Comparison of ENCODE assay signal across 8 cellular contexts in the genomic region with DNA sequence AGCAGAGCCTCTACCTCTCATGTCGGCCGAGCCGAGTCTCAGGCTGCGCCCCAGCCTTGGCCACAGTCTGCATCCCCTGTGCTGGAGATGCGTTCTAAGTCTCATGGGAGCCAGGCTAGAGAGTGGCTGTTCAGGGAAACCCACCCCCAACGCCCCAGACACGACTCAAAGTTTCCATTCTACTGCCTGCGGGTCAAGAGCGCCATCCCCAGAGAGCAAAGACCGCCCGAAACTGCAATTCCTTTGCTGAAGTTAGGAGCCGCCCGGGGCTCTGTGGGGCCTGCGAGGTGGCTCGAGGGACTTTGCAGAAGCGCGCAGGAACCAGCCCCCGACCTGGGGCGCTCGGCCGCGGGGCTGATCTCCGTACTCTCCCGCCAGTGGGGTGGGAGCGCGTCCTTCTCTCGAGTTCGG. TPM values are rescaled to one million over a fixed set of nuclear protein-coding genes. Genes with fewer than 3 reads are reported as not detected.
DNase-seq lines count a peak whose midpoint lies in the region; ATAC-seq and TF ChIP-seq lines count a peak whose summit lies in the region.

No MANE protein-coding gene starts in this region.

- DNase-seq in ELF-1 (ENCODE audit: low read depth, low spot score) (peak; percentile 85), chondrocyte (ENCODE audit: low spot score) (no peak), DMS 273 treated with DMSO at 0.1 percent for 48 hours (lab: John Stamatoyannopoulos, UW) (no peak), C1 segment of cervical spinal cord (lab: John Stamatoyannopoulos, UW) (no peak), NCI-H1694 (lab: John Stamatoyannopoulos, UW) (no peak)

- peaks cover 4% of the 10 kb centered on the region for H3K36me3 Mint-ChIP-seq in chondrocyte (ENCODE audit: low read depth)

- H3K9me3 Mint-ChIP-seq in chondrocyte (ENCODE audit: low read depth), result no peaks in the 10 kb centered on the region

- peak; percentile 25 for ATAC-seq in GM21381 (IDR thresholded peaks at IDR 0.05; ENCODE audit: unreplicated experiment)

- TF ChIP-seq CTCF in chondrocyte (IDR thresholded peaks at IDR 0.05), result no peak

- H3K4me3 ChIP-seq in HUES6 (ENCODE audit: low read depth, low read length) (peak overlapping the region; percentile 63), mucosa of rectum (ENCODE audit: low read length in 2 of 2) (peak overlapping the region; percentile 45 to 54)

- no peaks in the 10 kb centered on the region for H3K27me3 Mint-ChIP-seq in chondrocyte (ENCODE audit: low read depth)

- H3K9me3 ChIP-seq in HUES6 (ENCODE audit: control insufficient read depth, insufficient read depth, low read depth, low read length), result no peaks in the 10 kb centered on the region
- H3K9me3 ChIP-seq in mucosa of rectum (ENCODE audit: control insufficient read depth in 2 of 2, low read length in 2 of 2), result no peaks in the 10 kb centered on the region

- peak overlapping the region; percentile 62 for H3K4me3 Mint-ChIP-seq in chondrocyte (ENCODE audit: unreplicated experiment)

- H3K27me3 ChIP-seq in HUES6 (ENCODE audit: control insufficient read depth, insufficient read depth, low read length), result peaks cover 36% of the 10 kb centered on the region
- H3K27me3 ChIP-seq in mucosa of rectum (ENCODE audit: control insufficient read depth in 2 of 2, insufficient read depth in 2 of 2, low read length in 2 of 2), result no peaks in the 10 kb centered on the region

- H3K27ac Mint-ChIP-seq in chondrocyte (ENCODE audit: unreplicated experiment), result peak overlapping the region; percentile 95

- H3K9ac ChIP-seq in HUES6 (ENCODE audit: low read length) (peak overlapping the region; percentile 75), mucosa of rectum (ENCODE audit: low read depth in 1 of 2, low read length in 2 of 2) (peak overlapping the region in 1 of 2 donors; percentile 61)

- H3K4me1 ChIP-seq in HUES6 (ENCODE audit: control insufficient read depth, insufficient read depth, low read length) (peaks cover 24% of the 10 kb centered on the region; the same call in 1 of the 2 replicates), mucosa of rectum (ENCODE audit: control insufficient read depth in 2 of 2, insufficient read depth in 2 of 2, low read length in 2 of 2) (peaks cover 0 to 2% of the 10 kb centered on the region in 2 donors)

- peaks cover 32% of the 10 kb centered on the region for H3K4me1 Mint-ChIP-seq in chondrocyte (ENCODE audit: low read depth)

- H3K36me3 ChIP-seq in HUES6 (ENCODE audit: control insufficient read depth, insufficient read depth, low read length) (0 out of 2 replicates have a peak, but pooled peaks cover 2% of the 10 kb centered on the region), mucosa of rectum (ENCODE audit: control insufficient read depth in 2 of 2, insufficient read depth in 2 of 2, low read length in 2 of 2) (no peaks in the 10 kb centered on the region)

- no peak overlapping the region for H3K27ac ChIP-seq in HUES6 (ENCODE audit: low read depth, low read length)
- peak overlapping the region; percentile 48 for H3K27ac ChIP-seq in mucosa of rectum (ENCODE audit: low read depth in 2 of 2, low read length in 2 of 2)

RNA-seq across cellular contexts. Expression of gene ELF4, which starts 10.0 kb away (rescaled TPM):
- total RNA-seq in chondrocyte, result 18.1 to 25.7 TPM (median 22.2 TPM) in 3 replicates

RNA-seq across cellular contexts. Expression of gene AIFM1, which starts 45.3 kb away (rescaled TPM):
- 29.2 to 30.9 TPM (median 30.2 TPM) in 3 replicates for total RNA-seq in chondrocyte

RNA-seq across cellular contexts. Expression of gene RAB33A, which starts 51.4 kb away (rescaled TPM):
- total RNA-seq in chondrocyte, result 3.2 to 16.7 TPM (median 16.7 TPM) in 3 replicates
